26 cellular contexts compared by ENCODE assay signal in the genomic region with DNA sequence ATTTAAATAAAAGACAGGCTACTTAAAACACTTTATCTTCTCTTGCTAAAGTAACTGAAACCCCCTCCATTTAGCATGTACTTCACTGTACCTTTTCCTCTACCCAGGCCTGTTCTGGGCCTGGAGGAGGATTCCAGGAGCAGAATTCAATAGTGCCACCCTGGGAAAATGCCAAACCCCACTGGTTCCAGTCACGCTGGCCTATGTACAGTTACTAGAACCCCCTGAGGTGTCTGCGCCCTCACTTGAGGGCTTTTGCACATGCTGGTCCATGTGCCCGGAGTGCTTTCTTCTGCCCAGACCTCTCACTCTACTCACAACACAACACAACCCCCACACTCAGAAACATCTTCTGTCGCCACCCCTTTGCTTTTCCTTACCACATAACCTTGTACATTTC.
"Had no signal": no experiment of that assay in that cellular context is flagged by ENCODE, and none has a peak within 500 bp of the region (broad histone marks: within the 10 kb centered on the region; RNA-seq: fewer than 3 reads in every experiment).

No MANE protein-coding gene starts in this region.

- H3K36me3 ChIP-seq: gastrocnemius medialis had no signal

- H3K4me1 ChIP-seq: gastrocnemius medialis had no signal

- H3K27ac ChIP-seq: epithelial cell of prostate, gastrocnemius medialis, heart right ventricle, lower lobe of right lung, right atrium auricular region had no signal

- H3K27me3 ChIP-seq: gastrocnemius medialis, heart right ventricle, right atrium auricular region had no signal

- H3K4me3 ChIP-seq: gastrocnemius medialis, heart right ventricle, lower lobe of right lung, right atrium auricular region had no signal

- H3K27me3 Mint-ChIP-seq: activated CD4-positive, alpha-beta T cell treated with anti-CD3 and anti-CD28 coated beads, Interleukin-2, amount 10 ng/mL, durations not matched to agents 24 days and 14 days; activated naive CD8-positive, alpha-beta T cell; brain; effector memory CD8-positive, alpha-beta T cell; type B pancreatic cell had no signal

- H3K4me3 Mint-ChIP-seq: activated CD4-positive, alpha-beta T cell treated with anti-CD3 and anti-CD28 coated beads, Interleukin-2, amount 10 ng/mL, durations not matched to agents 24 days and 14 days; activated CD8-positive, alpha-beta T cell treated with anti-CD3 and anti-CD28 coated beads, Interleukin-2, amount 10 ng/mL, durations not matched to agents 7 days and 5 days; activated naive CD8-positive, alpha-beta T cell; brain; effector memory CD8-positive, alpha-beta T cell; T-helper 2 cell treated with Interferon-gamma antibody and Interleukin-4, amounts not matched to agents 5 μg/mL and 100 μg/mL, for 36 hours; type B pancreatic cell had no signal

- ATAC-seq: activated CD8-positive, alpha-beta T cell treated with anti-CD3 and anti-CD28 coated beads, Interleukin-2, amount 10 ng/mL, durations not matched to agents 7 days and 5 days; effector memory CD8-positive, alpha-beta T cell; gastrocnemius medialis; heart right ventricle; left colon; lower lobe of right lung had no signal

- H3K9me3 ChIP-seq: gastrocnemius medialis, heart right ventricle, lower lobe of right lung, right atrium auricular region had no signal

- DNase-seq: activated CD4-positive, alpha-beta T cell treated with anti-CD3 and anti-CD28 coated beads, Interleukin-2, amount 10 ng/mL, durations not matched to agents 24 days and 14 days; activated CD4-positive, CD25-positive, alpha-beta regulatory T cell; activated CD8-positive, alpha-beta memory T cell treated with anti-CD3 and anti-CD28 coated beads, Interleukin-2, amount 50 U/mL, for 4 hours; activated CD8-positive, alpha-beta T cell treated with anti-CD3 and anti-CD28 coated beads, Interleukin-2, amount 10 ng/mL, durations not matched to agents 7 days and 5 days; activated gamma-delta T cell; activated T-cell treated with anti-CD3 and anti-CD28 coated beads, Interleukin-2, amount 50 U/mL, for 48 hours; amniotic stem cell; cerebellar nuclear complex; dermis blood vessel endothelial cell; effector memory CD8-positive, alpha-beta T cell; gastrocnemius medialis; heart right ventricle; left colon; lower lobe of right lung; midbrain; posterior cingulate gyrus; stimulated activated CD4-positive, alpha-beta T cell treated with anti-CD3 and anti-CD28 coated beads, Interleukin-15, amount 100 ng/mL, for 24 hours; stimulated activated CD4-positive, alpha-beta T cell treated with anti-CD3 and anti-CD28 coated beads, Interleukin-4, amount 100 ng/mL, for 1 hour; stimulated activated naive CD4-positive, alpha-beta T cell treated with Interleukin-2 at 50 U/mL for 16 hours; substantia nigra had no signal

- H3K27ac Mint-ChIP-seq: activated CD4-positive, alpha-beta T cell treated with anti-CD3 and anti-CD28 coated beads, Interleukin-2, amount 10 ng/mL, durations not matched to agents 24 days and 14 days; activated CD8-positive, alpha-beta T cell treated with anti-CD3 and anti-CD28 coated beads, Interleukin-2, amount 10 ng/mL, durations not matched to agents 7 days and 5 days; activated naive CD8-positive, alpha-beta T cell; effector memory CD8-positive, alpha-beta T cell; T-helper 2 cell treated with Interferon-gamma antibody and Interleukin-4, amounts not matched to agents 5 μg/mL and 100 μg/mL, for 36 hours; type B pancreatic cell had no signal

- H3K9me3 Mint-ChIP-seq: activated CD4-positive, alpha-beta T cell treated with anti-CD3 and anti-CD28 coated beads, Interleukin-2, amount 10 ng/mL, durations not matched to agents 24 days and 14 days; brain; effector memory CD8-positive, alpha-beta T cell; T-helper 2 cell treated with Interferon-gamma antibody and Interleukin-4, amounts not matched to agents 5 μg/mL and 100 μg/mL, for 36 hours; type B pancreatic cell had no signal
